7 cellular contexts compared by ENCODE assay signal in the genomic region with DNA sequence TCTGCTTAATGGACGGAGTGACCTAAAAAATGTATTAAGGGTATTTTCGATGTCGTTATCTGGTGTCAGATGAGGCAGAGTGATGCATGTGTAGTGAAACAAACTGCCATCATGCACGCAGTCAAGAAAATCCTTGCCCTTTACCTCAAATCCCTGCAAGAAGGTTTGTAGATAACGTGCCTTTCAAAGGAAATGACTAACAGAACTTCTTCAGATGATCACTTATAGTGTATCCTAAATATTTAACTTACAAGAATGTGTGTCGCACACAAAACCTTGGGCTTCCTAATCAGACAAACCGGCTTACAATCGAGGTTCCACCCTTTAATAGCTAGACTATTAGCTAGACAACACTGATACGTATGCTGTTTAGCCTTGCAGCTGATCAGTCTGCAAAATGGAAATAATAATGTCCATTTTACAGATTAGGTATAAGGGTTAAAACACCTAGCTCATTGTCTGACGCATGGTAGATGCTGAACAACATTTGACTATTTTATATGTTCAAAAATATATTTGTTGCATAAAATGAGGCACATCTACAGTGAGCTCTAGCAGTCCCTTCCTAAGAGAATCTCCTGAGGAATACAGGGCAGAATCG. TPM values are rescaled to one million over a fixed set of nuclear protein-coding genes. Genes with fewer than 3 reads are reported as not detected.
A peak's percentile ranks its signal among the peaks of the same experiment; 100 is the strongest.
DNase-seq lines count a peak whose midpoint lies in the region; ATAC-seq and TF ChIP-seq lines count a peak whose summit lies in the region.

No MANE protein-coding gene starts in this region.

- H3K36me3 ChIP-seq in H7 (replicated peaks; ENCODE audit: control insufficient read depth, insufficient read depth, low read length) (no peaks in the 10 kb centered on the region), RWPE2 (ENCODE audit: low read depth) (peaks cover 26% of the 10 kb centered on the region), gastroesophageal sphincter (no peaks in the 10 kb centered on the region)

- TF ChIP-seq CTCF in RWPE2 (IDR thresholded peaks at IDR 0.05; ENCODE audit: poor library complexity, severe bottlenecking), result no peak
- no peak for TF ChIP-seq CTCF in gastroesophageal sphincter (IDR thresholded peaks at IDR 0.05)

- H3K4me3 Mint-ChIP-seq in stimulated activated memory B cell treated with anti-CD40 and anti-IgM and Interleukin-4, amounts not matched to agents 10 μg/mL and 1 μg/mL and 100 μg/mL, for 72 hours, result peak overlapping the region; percentile 94

- H3K27me3 ChIP-seq in H7 (ENCODE audit: control insufficient read depth, insufficient read depth, low read length) (no peaks in the 10 kb centered on the region), RWPE2 (ENCODE audit: insufficient read depth, poor library complexity, severe bottlenecking) (no peaks in the 10 kb centered on the region), gastroesophageal sphincter (no peaks in the 10 kb centered on the region)

- no peak for DNase-seq in H7
- no peak for DNase-seq in RWPE2 (ENCODE audit: low spot score)
- DNase-seq in hepatic stellate cell (ENCODE audit: low spot score), result no peak
- DNase-seq in NCI-H2081 treated with DMSO at 0.1 percent for 48 hours (lab: John Stamatoyannopoulos, UW), result no peak
- no peak for DNase-seq in AG08396 (ENCODE audit: low spot score)

- H3K9me3 ChIP-seq in RWPE2 (ENCODE audit: severe bottlenecking), result no peaks in the 10 kb centered on the region
- H3K9me3 ChIP-seq in gastroesophageal sphincter, result no peaks in the 10 kb centered on the region

- peaks cover 9% of the 10 kb centered on the region for H3K36me3 Mint-ChIP-seq in stimulated activated memory B cell treated with anti-CD40 and anti-IgM and Interleukin-4, amounts not matched to agents 10 μg/mL and 1 μg/mL and 100 μg/mL, for 72 hours

- H3K27me3 Mint-ChIP-seq in stimulated activated memory B cell treated with anti-CD40 and anti-IgM and Interleukin-4, amounts not matched to agents 10 μg/mL and 1 μg/mL and 100 μg/mL, for 72 hours, result no peaks in the 10 kb centered on the region

- no peak for ATAC-seq in RWPE2 (ENCODE audit: low read depth)
- no peak for ATAC-seq in gastroesophageal sphincter
- peak; percentile 17 for ATAC-seq in stimulated activated memory B cell treated with anti-CD40 and anti-IgM and Interleukin-4, amounts not matched to agents 10 μg/mL and 1 μg/mL and 100 μg/mL, for 72 hours

- 24 to 32% methylated on average over 8 to 11 of the region's 11 CpGs for WGBS in gastroesophageal sphincter (ENCODE audit: low coverage in 1 of 2), 2 donors

- peaks cover 20% of the 10 kb centered on the region for H3K4me1 ChIP-seq in RWPE2 (ENCODE audit: insufficient read depth, poor library complexity, severe bottlenecking)
- H3K4me1 ChIP-seq in gastroesophageal sphincter, result peaks cover 16 to 43% (median 16%) of the 10 kb centered on the region in 3 donors

- no peaks in the 10 kb centered on the region for H3K9me3 Mint-ChIP-seq in stimulated activated memory B cell treated with anti-CD40 and anti-IgM and Interleukin-4, amounts not matched to agents 10 μg/mL and 1 μg/mL and 100 μg/mL, for 72 hours

- TF ChIP-seq POLR2A in gastroesophageal sphincter (IDR thresholded peaks at IDR 0.05), result no peak

- H3K27ac ChIP-seq in RWPE2 (ENCODE audit: poor library complexity, severe bottlenecking) (peak overlapping the region; percentile 56), gastroesophageal sphincter (peak overlapping the region in 3 of 4 donors; percentile 96 to 97 (median 97))

- TF ChIP-seq EP300 in gastroesophageal sphincter (IDR thresholded peaks at IDR 0.05), result no peak

- peak overlapping the region; percentile 92 for H3K4me3 ChIP-seq in H7 (ENCODE audit: insufficient read depth, low read depth, low read length)
- peak overlapping the region; percentile 76 for H3K4me3 ChIP-seq in RWPE2 (ENCODE audit: severe bottlenecking)
- H3K4me3 ChIP-seq in gastroesophageal sphincter, result peak overlapping the region; percentile 76 to 78

- H3K4me1 Mint-ChIP-seq in stimulated activated memory B cell treated with anti-CD40 and anti-IgM and Interleukin-4, amounts not matched to agents 10 μg/mL and 1 μg/mL and 100 μg/mL, for 72 hours, result peaks cover 26% of the 10 kb centered on the region

- peak overlapping the region; percentile 90 for H3K27ac Mint-ChIP-seq in stimulated activated memory B cell treated with anti-CD40 and anti-IgM and Interleukin-4, amounts not matched to agents 10 μg/mL and 1 μg/mL and 100 μg/mL, for 72 hours

RNA-seq across cellular contexts. Expression of a gene that starts 0.6 kb away (rescaled TPM):
- total RNA-seq in H7 (2014; rRNA removed; shearing (Covaris generic)), result 172 and 220 TPM in 2 replicates
- 100 to 1,000 TPM; 137 to 172 (median 153) TPM for total RNA-seq in gastroesophageal sphincter
